1 cellular context compared by ENCODE assay signal in the genomic region with DNA sequence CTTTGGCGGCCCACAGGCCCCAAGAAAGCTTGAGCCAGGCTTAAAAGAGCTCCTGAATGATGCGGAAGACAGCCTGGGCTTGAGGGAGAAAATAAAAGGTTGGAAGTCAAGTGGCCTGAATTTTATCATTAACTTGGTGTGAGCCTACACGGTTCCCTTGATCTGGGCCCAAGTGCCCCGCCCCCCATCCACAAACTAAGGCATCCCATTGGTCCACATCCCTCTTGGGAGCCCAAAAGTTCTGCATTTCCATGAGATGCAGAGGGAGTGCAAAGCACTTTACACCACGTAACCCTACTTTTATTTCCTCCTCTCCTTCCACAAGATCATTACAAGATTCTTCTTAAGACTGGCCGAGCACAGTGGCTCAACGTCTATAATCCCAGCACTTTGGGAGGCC.
TF ChIP-seq lines count a peak whose summit lies in the region.

No MANE protein-coding gene starts in this region.

TF ChIP-seq in GM12878, 131 proteins besides CTCF, POLR2A, EP300 and RAD21:
- no peak for TF ChIP-seq WRNIP1 (IDR thresholded peaks at IDR 0.05; ENCODE audit: borderline replicate concordance, low read depth, low read length)
- no peak for TF ChIP-seq NRF1 (conservative IDR thresholded peaks at IDR 0.05; ENCODE audit: low read depth, low read length)
- TF ChIP-seq, protein P1, sequence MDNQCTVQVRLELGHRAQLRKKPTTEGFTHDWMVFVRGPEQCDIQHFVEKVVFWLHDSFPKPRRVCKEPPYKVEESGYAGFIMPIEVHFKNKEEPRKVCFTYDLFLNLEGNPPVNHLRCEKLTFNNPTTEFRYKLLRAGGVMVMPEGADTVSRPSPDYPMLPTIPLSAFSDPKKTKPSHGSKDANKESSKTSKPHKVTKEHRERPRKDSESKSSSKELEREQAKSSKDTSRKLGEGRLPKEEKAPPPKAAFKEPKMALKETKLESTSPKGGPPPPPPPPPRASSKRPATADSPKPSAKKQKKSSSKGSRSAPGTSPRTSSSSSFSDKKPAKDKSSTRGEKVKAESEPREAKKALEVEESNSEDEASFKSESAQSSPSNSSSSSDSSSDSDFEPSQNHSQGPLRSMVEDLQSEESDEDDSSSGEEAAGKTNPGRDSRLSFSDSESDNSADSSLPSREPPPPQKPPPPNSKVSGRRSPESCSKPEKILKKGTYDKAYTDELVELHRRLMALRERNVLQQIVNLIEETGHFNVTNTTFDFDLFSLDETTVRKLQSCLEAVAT (IDR thresholded peaks at IDR 0.05), result no peak
- no peak for TF ChIP-seq SUZ12 (IDR thresholded peaks at IDR 0.05; ENCODE audit: unreplicated experiment)
- TF ChIP-seq IKZF1 (conservative IDR thresholded peaks at IDR 0.05), result no peak
- TF ChIP-seq IRF4 (IDR thresholded peaks at IDR 0.05; ENCODE audit: low read depth, low read length), result no peak
- no peak for TF ChIP-seq BRCA1 (IDR thresholded peaks at IDR 0.05; ENCODE audit: low read depth, low read length)
- TF ChIP-seq, protein P2, sequence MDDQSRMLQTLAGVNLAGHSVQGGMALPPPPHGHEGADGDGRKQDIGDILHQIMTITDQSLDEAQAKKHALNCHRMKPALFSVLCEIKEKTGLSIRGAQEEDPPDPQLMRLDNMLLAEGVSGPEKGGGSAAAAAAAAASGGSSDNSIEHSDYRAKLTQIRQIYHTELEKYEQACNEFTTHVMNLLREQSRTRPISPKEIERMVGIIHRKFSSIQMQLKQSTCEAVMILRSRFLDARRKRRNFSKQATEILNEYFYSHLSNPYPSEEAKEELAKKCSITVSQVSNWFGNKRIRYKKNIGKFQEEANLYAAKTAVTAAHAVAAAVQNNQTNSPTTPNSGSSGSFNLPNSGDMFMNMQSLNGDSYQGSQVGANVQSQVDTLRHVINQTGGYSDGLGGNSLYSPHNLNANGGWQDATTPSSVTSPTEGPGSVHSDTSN (IDR thresholded peaks at IDR 0.05; ENCODE audit: insufficient replicate concordance, low read depth, low read length), result no peak
- TF ChIP-seq DPF2 (IDR thresholded peaks at IDR 0.05), result no peak
- TF ChIP-seq TARDBP (IDR thresholded peaks at IDR 0.05; ENCODE audit: borderline replicate concordance), result no peak
